ENCODE assay signal across 17 cellular contexts in genomic region chr19:6105444-6105843, GRCh38. TPM values are rescaled to one million over a fixed set of nuclear protein-coding genes. Genes with fewer than 3 reads are reported as not detected.
DNase-seq lines count a peak whose midpoint lies in the region; ATAC-seq and TF ChIP-seq lines count a peak whose summit lies in the region.
"Had no signal": no experiment of that assay in that cellular context is flagged by ENCODE, and none has a peak within 500 bp of the region (broad histone marks: within the 10 kb centered on the region; RNA-seq: fewer than 3 reads in every experiment).

No MANE protein-coding gene starts in this region.

- peaks cover 44 to 84% (median 82%) of the 10 kb centered on the region in 4 donors for H3K4me1 ChIP-seq in esophagus muscularis mucosa
- no peaks in the 10 kb centered on the region for H3K4me1 ChIP-seq in endodermal cell (ENCODE audit: control insufficient read depth, insufficient read depth, low read length)

- H3K36me3 ChIP-seq in SK-N-MC (ENCODE audit: insufficient read depth, low read length) (no peaks in the 10 kb centered on the region), esophagus muscularis mucosa (no peaks in the 10 kb centered on the region), endodermal cell (ENCODE audit: control insufficient read depth, insufficient read depth, low read length) (no peaks in the 10 kb centered on the region)

- H3K9me3 Mint-ChIP-seq in neural crest cell (no peaks in the 10 kb centered on the region), type B pancreatic cell (peaks cover 4% of the 10 kb centered on the region), endodermal cell (no peaks in the 10 kb centered on the region)
- H3K9me3 Mint-ChIP-seq: nephron had no signal

- peaks cover 26% of the 10 kb centered on the region for H3K4me1 Mint-ChIP-seq in neural crest cell
- peaks cover 24% of the 10 kb centered on the region for H3K4me1 Mint-ChIP-seq in type B pancreatic cell (ENCODE audit: unreplicated experiment)
- H3K4me1 Mint-ChIP-seq in endodermal cell = peaks cover 12% of the 10 kb centered on the region

- TF ChIP-seq POLR2A in esophagus muscularis mucosa (IDR thresholded peaks at IDR 0.05; ENCODE audit: low read depth) = no peak

- H3K27me3 Mint-ChIP-seq in neural crest cell (ENCODE audit: low read depth) = peaks cover 14% of the 10 kb centered on the region
- H3K27me3 Mint-ChIP-seq in type B pancreatic cell = peaks cover 15% of the 10 kb centered on the region
- peaks cover 22% of the 10 kb centered on the region for H3K27me3 Mint-ChIP-seq in endodermal cell (ENCODE audit: insufficient read depth)

- H3K27ac ChIP-seq in SK-N-MC (0 out of 2 replicates have a peak overlapping the region, but pooled peaks have one; percentile 16), esophagus muscularis mucosa (replicated peaks in 1 of 4) (peak overlapping the region; percentile 89 to 96 (median 91)), endodermal cell (ENCODE audit: low read depth, low read length) (no peak overlapping the region)
- H3K27ac ChIP-seq: epithelial cell of prostate had no signal

- ATAC-seq in GM18502 (IDR thresholded peaks at IDR 0.05; ENCODE audit: poor library complexity, unreplicated experiment) = no peak

- H3K36me3 Mint-ChIP-seq in neural crest cell (ENCODE audit: low read depth) (peaks cover 6% of the 10 kb centered on the region), type B pancreatic cell (peaks cover 13% of the 10 kb centered on the region), endodermal cell (ENCODE audit: low read depth) (no peaks in the 10 kb centered on the region)

- no peak for TF ChIP-seq EP300 in esophagus muscularis mucosa (IDR thresholded peaks at IDR 0.05)

- H3K4me3 Mint-ChIP-seq in neural crest cell (peak overlapping the region; percentile 58), type B pancreatic cell (no peak overlapping the region), endodermal cell (no peak overlapping the region)

- intact Hi-C loops in esophagus muscularis mucosa (cut with DNase I) = no loop called here

- TF ChIP-seq CTCF in esophagus muscularis mucosa (IDR thresholded peaks at IDR 0.05) = no peak
- TF ChIP-seq CTCF in neural crest cell (conservative IDR thresholded peaks at IDR 0.05) = no peak
- no peak for TF ChIP-seq CTCF in type B pancreatic cell (conservative IDR thresholded peaks at IDR 0.05)
- TF ChIP-seq CTCF in endodermal cell (conservative IDR thresholded peaks at IDR 0.05) = no peak

- H3K27me3 ChIP-seq in esophagus muscularis mucosa = no peaks in the 10 kb centered on the region
- H3K27me3 ChIP-seq in endodermal cell (ENCODE audit: control insufficient read depth, insufficient read depth, low read length, poor library complexity, severe bottlenecking) = peaks cover 25% of the 10 kb centered on the region

- no peak overlapping the region for H3K4me3 ChIP-seq in SK-N-MC
- H3K4me3 ChIP-seq in esophagus muscularis mucosa = no peak overlapping the region
- no peak overlapping the region for H3K4me3 ChIP-seq in endodermal cell (ENCODE audit: low read length)

- H3K9me3 ChIP-seq in SK-N-MC (ENCODE audit: low read depth, low read length) (no peaks in the 10 kb centered on the region), esophagus muscularis mucosa (no peaks in the 10 kb centered on the region), endodermal cell (ENCODE audit: control insufficient read depth, low read length) (no peaks in the 10 kb centered on the region)

- 85% methylated on average over 11 of the region's 11 CpGs for WGBS in esophagus muscularis mucosa
- 84 to 95% methylated on average over 7 to 11 of the region's 11 CpGs for WGBS in endodermal cell (ENCODE audit: insufficient coverage in 1 of 2, insufficient read length in 1 of 2), 2 experiments

- H3K9ac ChIP-seq in SK-N-MC (ENCODE audit: insufficient read length) = no peak overlapping the region
- no peak overlapping the region for H3K9ac ChIP-seq in endodermal cell (ENCODE audit: extremely low read depth, low read length, poor library complexity, severe bottlenecking)

- DNase-seq in SK-N-MC (ENCODE audit: low read depth, low spot score) (no peak), esophagus muscularis mucosa (ENCODE audit: extremely low spot score) (no peak), neural crest cell (ENCODE audit: low read depth, low spot score) (no peak), type B pancreatic cell (ENCODE audit: extremely low spot score, unreplicated experiment) (no peak), ureter (ENCODE audit: low spot score) (no peak), endodermal cell (no peak)
- DNase-seq: activated T-cell treated with anti-CD3 and anti-CD28 coated beads for 4 hours, DND-41, NCI-H1436, NCI-H2171 treated with DMSO at 0.1 percent for 48 hours had no signal

- H3K27ac Mint-ChIP-seq in neural crest cell (ENCODE audit: unreplicated experiment) = no peak overlapping the region
- peak overlapping the region; percentile 52 for H3K27ac Mint-ChIP-seq in type B pancreatic cell
- no peak overlapping the region for H3K27ac Mint-ChIP-seq in endodermal cell
- H3K27ac Mint-ChIP-seq: nephron had no signal

RNA-seq across cellular contexts. Expression of gene RFX2, which starts 4.9 kb away (rescaled TPM):
- total RNA-seq in esophagus muscularis mucosa = 10 to 100 TPM; 25.5 to 49.9 (median 32.8) TPM
- total RNA-seq in neural crest cell = 17.2 and 19.2 TPM in 2 replicates
- 7.0 and 18.0 TPM in 2 replicates for total RNA-seq in type B pancreatic cell (ENCODE audit: low replicate concordance)
- total RNA-seq in ureter = 30.3 TPM
- 10 to 100 TPM in 1 of 2 donors, 1 to 10 TPM in 1; 6.6 to 11.0 TPM for total RNA-seq in endodermal cell
- 20.7 TPM for polyA plus RNA-seq in endodermal cell (2013, experiment 1 of 2)
- 17.6 TPM for polyA plus RNA-seq in endodermal cell (2013, experiment 2 of 2)

RNA-seq across cellular contexts. Expression of gene ACSBG2, which starts 30.0 kb away (rescaled TPM):
- under 1 TPM; 0.42 to 0.86 (median 0.60) TPM for total RNA-seq in esophagus muscularis mucosa
- not detected in 2 replicates for total RNA-seq in neural crest cell
- not detected in 2 replicates for total RNA-seq in type B pancreatic cell (ENCODE audit: low replicate concordance)
- not detected for total RNA-seq in ureter
- total RNA-seq in endodermal cell = not detected
- not detected for polyA plus RNA-seq in endodermal cell (2013, experiment 1 of 2)
- not detected for polyA plus RNA-seq in endodermal cell (2013, experiment 2 of 2)
- total RNA-seq: astrocyte, glomerular endothelial cell, mesenteric fat pad, RPMI7951 had no signal
